ENCODE assay signal across 24 cellular contexts in the genomic region with DNA sequence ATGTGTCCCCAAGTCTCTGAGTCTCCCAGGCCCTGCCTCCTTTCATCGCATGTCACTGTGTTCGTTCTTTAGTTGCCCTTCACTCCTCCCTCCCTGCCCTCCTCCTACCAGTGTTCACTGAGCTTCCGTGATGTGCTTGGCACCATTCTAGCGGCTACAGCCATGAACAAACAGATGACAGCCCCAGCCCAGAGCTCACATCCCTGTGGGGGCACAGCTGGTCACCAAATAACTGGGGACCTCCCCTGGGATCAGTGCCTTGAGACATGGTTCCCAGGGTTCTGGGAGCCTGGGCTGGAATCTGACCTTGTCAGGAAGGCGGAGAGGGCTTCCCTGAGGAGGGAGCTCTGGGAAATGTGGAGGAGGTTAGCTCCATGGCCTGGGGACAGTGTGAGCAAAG.
"Had no signal": no experiment of that assay in that cellular context is flagged by ENCODE, and none has a peak within 500 bp of the region (broad histone marks: within the 10 kb centered on the region; RNA-seq: fewer than 3 reads in every experiment).

No MANE protein-coding gene starts in this region.

- H3K4me3 Mint-ChIP-seq: activated CD4-positive, alpha-beta T cell treated with anti-CD3 and anti-CD28 coated beads for 36 hours; activated CD8-positive, alpha-beta T cell treated with anti-CD3 and anti-CD28 coated beads for 36 hours; activated naive CD4-positive, alpha-beta T cell treated with anti-CD3 and anti-CD28 coated beads, Interleukin-2, amount 10 ng/mL, durations not matched to agents 7 days and 5 days; activated naive CD8-positive, alpha-beta T cell; activated T-cell treated with anti-CD3 and anti-CD28 coated beads, Interleukin-2, amount 50 U/mL, for 4 hours; activated T-helper 17 cell treated with anti-CD3 and anti-CD28 coated beads, Interleukin-2, amount 50 U/mL, for 72 hours; central memory CD8-positive, alpha-beta T cell; dendritic cell treated with granulocyte-macrophage colony-stimulating factor and Interleukin-4, amounts not matched to agents 40 ng/mL and 50 ng/mL, for 4 days; endodermal cell had no signal

- H3K27ac ChIP-seq: brain microvascular endothelial cell, coronary artery, dorsolateral prefrontal cortex had no signal

- H3K9me3 Mint-ChIP-seq: activated CD8-positive, alpha-beta T cell treated with anti-CD3 and anti-CD28 coated beads for 36 hours; activated naive CD4-positive, alpha-beta T cell treated with anti-CD3 and anti-CD28 coated beads, Interleukin-2, amount 10 ng/mL, durations not matched to agents 7 days and 5 days; activated T-cell treated with anti-CD3 and anti-CD28 coated beads, Interleukin-2, amount 50 U/mL, for 4 hours; activated T-helper 17 cell treated with anti-CD3 and anti-CD28 coated beads, Interleukin-2, amount 50 U/mL, for 72 hours; central memory CD8-positive, alpha-beta T cell had no signal

- H3K4me1 Mint-ChIP-seq: activated naive CD4-positive, alpha-beta T cell treated with anti-CD3 and anti-CD28 coated beads, Interleukin-2, amount 10 ng/mL, durations not matched to agents 7 days and 5 days; central memory CD8-positive, alpha-beta T cell; endodermal cell had no signal

- H3K36me3 Mint-ChIP-seq: activated naive CD4-positive, alpha-beta T cell treated with anti-CD3 and anti-CD28 coated beads, Interleukin-2, amount 10 ng/mL, durations not matched to agents 7 days and 5 days; activated naive CD8-positive, alpha-beta T cell had no signal

- DNase-seq: activated CD4-positive, alpha-beta T cell treated with anti-CD3 and anti-CD28 coated beads for 36 hours; activated CD4-positive, alpha-beta T cell treated with anti-CD3 and anti-CD28 coated beads, Interleukin-2, amount 50 U/mL, for 1 hour; activated CD4-positive, alpha-beta T cell treated with anti-CD3 and anti-CD28 coated beads, Interleukin-2, amount 50 U/mL, for 48 hours; activated CD4-positive, CD25-positive, alpha-beta regulatory T cell; activated CD4-positive, CD25-positive, alpha-beta regulatory T cell treated with anti-CD3 and anti-CD28 coated beads, Interleukin-2, amount 50 U/mL, for 72 hours; activated CD8-positive, alpha-beta memory T cell treated with anti-CD3 and anti-CD28 coated beads for 24 hours; activated CD8-positive, alpha-beta T cell treated with anti-CD3 and anti-CD28 coated beads for 36 hours; activated gamma-delta T cell; activated naive CD4-positive, alpha-beta T cell; activated naive CD4-positive, alpha-beta T cell treated with anti-CD3 and anti-CD28 coated beads, Interleukin-2, amount 10 ng/mL, durations not matched to agents 7 days and 5 days; activated T-cell treated with anti-CD3 and anti-CD28 coated beads, Interleukin-2, amount 50 U/mL, for 4 hours; amniotic stem cell; anterior cingulate cortex; brain microvascular endothelial cell; dorsolateral prefrontal cortex; effector memory CD4-positive, alpha-beta T cell; endodermal cell; foreskin fibroblast; T-helper 2 cell had no signal

- H3K4me3 ChIP-seq: coronary artery, dorsolateral prefrontal cortex had no signal

- H3K27me3 ChIP-seq: brain microvascular endothelial cell had no signal

- H3K27ac Mint-ChIP-seq: activated CD4-positive, alpha-beta T cell treated with anti-CD3 and anti-CD28 coated beads for 36 hours; activated CD8-positive, alpha-beta T cell treated with anti-CD3 and anti-CD28 coated beads for 36 hours; activated naive CD4-positive, alpha-beta T cell treated with anti-CD3 and anti-CD28 coated beads, Interleukin-2, amount 10 ng/mL, durations not matched to agents 7 days and 5 days; activated naive CD8-positive, alpha-beta T cell; activated T-helper 17 cell treated with anti-CD3 and anti-CD28 coated beads, Interleukin-2, amount 50 U/mL, for 72 hours; dendritic cell treated with granulocyte-macrophage colony-stimulating factor and Interleukin-4, amounts not matched to agents 40 ng/mL and 50 ng/mL, for 4 days; endodermal cell had no signal

- H3K36me3 ChIP-seq: brain microvascular endothelial cell had no signal

- H3K27me3 Mint-ChIP-seq: activated CD8-positive, alpha-beta T cell treated with anti-CD3 and anti-CD28 coated beads for 36 hours; activated naive CD4-positive, alpha-beta T cell treated with anti-CD3 and anti-CD28 coated beads, Interleukin-2, amount 10 ng/mL, durations not matched to agents 7 days and 5 days; activated naive CD8-positive, alpha-beta T cell; central memory CD8-positive, alpha-beta T cell; dendritic cell treated with granulocyte-macrophage colony-stimulating factor and Interleukin-4, amounts not matched to agents 40 ng/mL and 50 ng/mL, for 4 days had no signal
